Comparison of ENCODE assay signal across 9 cellular contexts in the genomic region with DNA sequence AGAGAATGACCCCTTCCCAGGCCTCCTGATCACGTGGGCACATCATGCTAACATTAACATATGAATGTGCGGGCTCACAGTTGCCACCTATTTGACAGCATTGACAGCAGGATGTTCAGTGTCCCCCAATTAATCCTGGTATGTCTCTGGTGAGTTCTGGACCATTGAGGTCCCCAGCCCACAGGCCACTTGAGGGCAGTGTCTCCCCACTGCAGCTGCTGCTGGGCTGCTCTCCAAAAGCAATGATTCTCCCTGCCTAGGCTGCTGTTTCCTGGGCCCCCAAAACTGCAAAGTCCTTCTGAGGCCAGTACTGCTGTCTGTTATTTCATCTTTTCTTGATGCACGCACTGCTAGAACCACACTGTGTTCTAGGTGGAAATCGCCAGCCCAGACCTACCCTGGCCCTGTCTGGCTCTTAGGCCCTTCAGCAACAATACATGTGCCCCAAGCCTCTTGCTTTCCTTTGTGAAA. TPM values are rescaled to one million over a fixed set of nuclear protein-coding genes. Genes with fewer than 3 reads are reported as not detected.
DNase-seq lines count a peak whose midpoint lies in the region; ATAC-seq and TF ChIP-seq lines count a peak whose summit lies in the region.
"Had no signal": no experiment of that assay in that cellular context is flagged by ENCODE, and none has a peak within 500 bp of the region (broad histone marks: within the 10 kb centered on the region; RNA-seq: fewer than 3 reads in every experiment).

No MANE protein-coding gene starts in this region.

- no peak overlapping the region for H3K4me3 Mint-ChIP-seq in naive thymus-derived CD8-positive, alpha-beta T cell

- H3K4me1 ChIP-seq in GM23248 (ENCODE audit: insufficient read depth) = no peaks in the 10 kb centered on the region

- no peaks in the 10 kb centered on the region for H3K27me3 ChIP-seq in GM23248 (replicated peaks; ENCODE audit: insufficient read depth)

- WGBS in GM23248 (ENCODE audit: low coverage in 1 of 2, low lambda C conversion rate in 2 of 2, missing lambda C conversion rate in 2 of 2), 2 experiments = 16 to 20% methylated on average over 4 of the region's 4 CpGs

- H3K36me3 Mint-ChIP-seq in naive thymus-derived CD8-positive, alpha-beta T cell = no peaks in the 10 kb centered on the region

- DNase-seq in GM23248 = peak; percentile 32
- DNase-seq in NCI-H2171 treated with DMSO at 0.1 percent for 48 hours (lab: John Stamatoyannopoulos, UW) = peak; percentile 43
- peak; percentile 67 for DNase-seq in choroid plexus epithelial cell (ENCODE audit: low read depth)
- DNase-seq in lung microvascular endothelial cell (ENCODE audit: low read depth in 2 of 2) = peak; percentile 2 to 4
- DNase-seq in naive thymus-derived CD8-positive, alpha-beta T cell = no peak
- DNase-seq in NCI-H2029 treated with DMSO at 0.1 percent for 48 hours (lab: John Stamatoyannopoulos, UW) = no peak

- no peaks in the 10 kb centered on the region for H3F3A ChIP-seq in GM23248 (ENCODE audit: insufficient read depth)

- H3K36me3 ChIP-seq in GM23248 (ENCODE audit: low read depth) = no peaks in the 10 kb centered on the region

- H3K9me3 ChIP-seq in GM23248 (ENCODE audit: low read depth) = no peaks in the 10 kb centered on the region

- H3K27ac Mint-ChIP-seq in naive thymus-derived CD8-positive, alpha-beta T cell = no peak overlapping the region

- H3K4me3 ChIP-seq in GM23248 (no peak overlapping the region), choroid plexus epithelial cell (ENCODE audit: low read depth, low read length) (no peak overlapping the region)
- H3K4me3 ChIP-seq: SK-N-MC had no signal

- H3K9me3 Mint-ChIP-seq in naive thymus-derived CD8-positive, alpha-beta T cell = peaks cover 0 to 9% (median 4%) of the 10 kb centered on the region in 9 donors

- no peak overlapping the region for H3K4me2 ChIP-seq in GM23248 (ENCODE audit: unreplicated experiment)

- TF ChIP-seq CTCF in choroid plexus epithelial cell (conservative IDR thresholded peaks at IDR 0.05; ENCODE audit: low read depth, low read length) = peak; percentile 87

- no peak overlapping the region for H3K27ac ChIP-seq in GM23248
- H3K27ac ChIP-seq: SK-N-MC had no signal

- POLR2A ChIA-PET in naive thymus-derived CD8-positive, alpha-beta T cell (lab: Charles Lee) = no interaction called here

- in situ Hi-C loops in GM23248 (cut with MboI) = no loop called here

- H3K4me1 Mint-ChIP-seq in naive thymus-derived CD8-positive, alpha-beta T cell = no peaks in the 10 kb centered on the region

- no peak overlapping the region for H2AFZ ChIP-seq in GM23248

- no peaks in the 10 kb centered on the region for H3K79me2 ChIP-seq in GM23248 (ENCODE audit: insufficient read depth)

- no peaks in the 10 kb centered on the region for H4K20me1 ChIP-seq in GM23248 (ENCODE audit: insufficient read depth)

- ATAC-seq in naive thymus-derived CD8-positive, alpha-beta T cell = no peak
- no peak for ATAC-seq in GM19397 (IDR thresholded peaks at IDR 0.05; ENCODE audit: unreplicated experiment)

- peaks cover 14 to 48% (median 17%) of the 10 kb centered on the region in 5 donors for H3K27me3 Mint-ChIP-seq in naive thymus-derived CD8-positive, alpha-beta T cell

- H3K9me2 ChIP-seq in GM23248 (ENCODE audit: insufficient read depth) = no peaks in the 10 kb centered on the region

- H3K9ac ChIP-seq in GM23248 = no peak overlapping the region

RNA-seq across cellular contexts. Expression of a gene that starts 52.7 kb away (rescaled TPM):
- total RNA-seq in GM23248 (2014; rRNA removed; shearing (Covaris generic)) = 0.22 TPM in 1 of 2 replicates, not detected in the other
- not detected in 2 replicates for polyA plus RNA-seq in GM23248 (2016; fragmentation: Nextera tagmentation; extraction: Ambion mirVana)
- not detected in 2 replicates for total RNA-seq in lung microvascular endothelial cell
- total RNA-seq in naive thymus-derived CD8-positive, alpha-beta T cell = not detected
- under 1 TPM in 1 of 3 donors, not detected in 2; 0.39 TPM for polyA plus RNA-seq in naive thymus-derived CD8-positive, alpha-beta T cell
- total RNA-seq: mononuclear cell had no signal

Comparison
In these comparisons a context has a peak if more than half of its experiments do, and no peak if none do; other contexts are left out.
1. DNase-seq: peak in GM23248 (single experiment), NCI-H2171 treated with DMSO at 0.1 percent for 48 hours (single experiment), choroid plexus epithelial cell (single experiment) and lung microvascular endothelial cell (2 of 2); none in naive thymus-derived CD8-positive, alpha-beta T cell (0 of 10) and NCI-H2029 treated with DMSO at 0.1 percent for 48 hours (single experiment).